Comparison of ENCODE assay signal across 11 cellular contexts in genomic region chr14:55582741-55583140, GRCh38. TPM values are rescaled to one million over a fixed set of nuclear protein-coding genes. Genes with fewer than 3 reads are reported as not detected.
DNase-seq lines count a peak whose midpoint lies in the region; ATAC-seq, FAIRE-seq and TF ChIP-seq lines count a peak whose summit lies in the region.
"Had no signal": no experiment of that assay in that cellular context is flagged by ENCODE, and none has a peak within 500 bp of the region (broad histone marks: within the 10 kb centered on the region; RNA-seq: fewer than 3 reads in every experiment).

No MANE protein-coding gene starts in this region.

- in situ Hi-C loops in HepG2 (cut with HindIII; ENCODE audit: extremely low pct_ligation_motif_present, low pct_unique_long_range_greater_than_20kb) = no loop called here

- CTCF ChIA-PET in HepG2 (lab: Yijun Ruan, JAX; ENCODE audit: low intra/inter-chr PET ratio, low total read pairs) = no interaction called here

- H3K4me3 Mint-ChIP-seq in activated T-helper 17 cell treated with anti-CD3 and anti-CD28 coated beads, Interleukin-2, amount 50 U/mL, for 72 hours = no peak overlapping the region
- H3K4me3 Mint-ChIP-seq in type B pancreatic cell = peak overlapping the region; percentile 54
- H3K4me3 Mint-ChIP-seq: T-helper 17 cell had no signal

- H3K9me3 ChIP-seq in HepG2 (ENCODE audit: low read length) (no peaks in the 10 kb centered on the region), right lobe of liver (no peaks in the 10 kb centered on the region)

- no peak for TF ChIP-seq EP300 in HepG2 (IDR thresholded peaks at IDR 0.05; ENCODE audit: low read depth in 2 of 2, low read length in 2 of 2)
- TF ChIP-seq EP300 in HepG2 (CRISPR knock-in tag; IDR thresholded peaks at IDR 0.05; ENCODE audit: borderline replicate concordance) = no peak

- no peak for TF ChIP-seq RAD21 in HepG2 (CRISPR knock-in tag; IDR thresholded peaks at IDR 0.05)

- peak overlapping the region; percentile 88 for H3K4me2 ChIP-seq in HepG2 (ENCODE audit: low read depth, low read length)

- no peaks in the 10 kb centered on the region; a peak in 1 of 5 replicates for H3K27me3 ChIP-seq in HepG2 (ENCODE audit: control insufficient read depth in 1 of 2, insufficient read depth in 2 of 2, low read length in 2 of 2)
- H3K27me3 ChIP-seq in right lobe of liver = no peaks in the 10 kb centered on the region

- peak overlapping the region in 1 of 3 experiments; percentile 18; a peak in 2 of 6 replicates for H3K4me3 ChIP-seq in HepG2 (replicated peaks in 1 of 3; ENCODE audit: insufficient read depth in 1 of 3, low read depth in 2 of 3, low read length in 3 of 3)
- H3K4me3 ChIP-seq in right lobe of liver = no peak overlapping the region
- H3K4me3 ChIP-seq: K562 had no signal

- FAIRE-seq in HepG2 (lab: Jason Lieb, UNC) = no peak
- FAIRE-seq: K562 had no signal

- 62% methylated on average over 2 of the region's 2 CpGs for WGBS in HepG2 (ENCODE audit: low lambda C conversion rate)
- 46% methylated on average over 2 of the region's 2 CpGs for WGBS in right lobe of liver (ENCODE audit: insufficient coverage, low coverage, low lambda C conversion rate, missing lambda C conversion rate)

- peak overlapping the region; percentile 22 for H3K27ac Mint-ChIP-seq in activated T-helper 17 cell treated with anti-CD3 and anti-CD28 coated beads, Interleukin-2, amount 50 U/mL, for 72 hours
- H3K27ac Mint-ChIP-seq in type B pancreatic cell = no peak overlapping the region
- H3K27ac Mint-ChIP-seq: activated naive CD4-positive, alpha-beta T cell treated with anti-CD3 and anti-CD28 coated beads, Interleukin-2, amount 50 U/mL, for 72 hours; T-helper 17 cell had no signal

- TF ChIP-seq POLR2A in HepG2 (IDR thresholded peaks at IDR 0.05; ENCODE audit: insufficient read depth in 1 of 2, low read depth in 2 of 2, low read length in 2 of 2) = no peak
- TF ChIP-seq POLR2A in right lobe of liver (IDR thresholded peaks at IDR 0.05) = no peak

- H3K4me1 ChIP-seq in HepG2 (ENCODE audit: insufficient read depth, low read length) (peaks cover 73% of the 10 kb centered on the region), right lobe of liver (peaks cover 0 to 46% (median 16%) of the 10 kb centered on the region in 4 donors)

- DNase-seq in HepG2 (ENCODE audit: low spot score) (no peak), right lobe of liver (no peak), type B pancreatic cell (ENCODE audit: extremely low spot score, unreplicated experiment) (no peak), NCI-H1105 treated with DMSO at 0.1 percent for 48 hours (lab: John Stamatoyannopoulos, UW) (no peak), NCI-H146 (lab: John Stamatoyannopoulos, UW) (no peak), mesenteric fat pad (ENCODE audit: low spot score) (no peak)
- DNase-seq: T-helper 17 cell had no signal

- no peak overlapping the region for H3K9ac ChIP-seq in HepG2 (ENCODE audit: insufficient read depth, low read depth, low read length)

- peak overlapping the region; percentile 27 for H3K27ac ChIP-seq in HepG2 (ENCODE audit: extremely low read length, insufficient read depth, low read length)
- no peak overlapping the region for H3K27ac ChIP-seq in right lobe of liver

- peaks cover 66% of the 10 kb centered on the region for H4K20me1 ChIP-seq in HepG2 (ENCODE audit: insufficient read depth, low read length)

- no peaks in the 10 kb centered on the region for H3K9me3 Mint-ChIP-seq in activated T-helper 17 cell treated with anti-CD3 and anti-CD28 coated beads, Interleukin-2, amount 50 U/mL, for 72 hours
- H3K9me3 Mint-ChIP-seq in type B pancreatic cell = no peaks in the 10 kb centered on the region
- H3K9me3 Mint-ChIP-seq: activated naive CD4-positive, alpha-beta T cell treated with anti-CD3 and anti-CD28 coated beads, Interleukin-2, amount 50 U/mL, for 72 hours had no signal

- ATAC-seq in HepG2 = no peak
- no peak for ATAC-seq in right lobe of liver
- ATAC-seq in HG02870 (IDR thresholded peaks at IDR 0.05; ENCODE audit: unreplicated experiment) = peak; percentile 27
- no peak for ATAC-seq in activated T-helper 17 cell treated with anti-CD3 and anti-CD28 coated beads, Interleukin-2, amount 50 U/mL, for 72 hours (replicated peaks)
- ATAC-seq: activated naive CD4-positive, alpha-beta T cell treated with anti-CD3 and anti-CD28 coated beads, Interleukin-2, amount 50 U/mL, for 72 hours; K562; T-helper 17 cell had no signal

- peaks cover 5% of the 10 kb centered on the region for H3K36me3 Mint-ChIP-seq in activated T-helper 17 cell treated with anti-CD3 and anti-CD28 coated beads, Interleukin-2, amount 50 U/mL, for 72 hours (ENCODE audit: low read depth)
- H3K36me3 Mint-ChIP-seq in type B pancreatic cell = no peaks in the 10 kb centered on the region

- H3K27me3 Mint-ChIP-seq in activated T-helper 17 cell treated with anti-CD3 and anti-CD28 coated beads, Interleukin-2, amount 50 U/mL, for 72 hours = no peaks in the 10 kb centered on the region
- H3K27me3 Mint-ChIP-seq in type B pancreatic cell = no peaks in the 10 kb centered on the region
- H3K27me3 Mint-ChIP-seq: T-helper 17 cell had no signal

- H3K36me3 ChIP-seq in HepG2 (replicated peaks in 1 of 2; ENCODE audit: control insufficient read depth in 1 of 2, insufficient read depth in 2 of 2, low read length in 2 of 2) (peaks cover 0 to 2% of the 10 kb centered on the region in 2 experiments; a peak in 1 of 5 replicates), right lobe of liver (no peaks in the 10 kb centered on the region)

- peaks cover 76% of the 10 kb centered on the region for H3K79me2 ChIP-seq in HepG2 (ENCODE audit: insufficient read depth, low read length)

- H2AFZ ChIP-seq in HepG2 (ENCODE audit: low read length) = no peak overlapping the region

- H3K4me1 Mint-ChIP-seq in activated T-helper 17 cell treated with anti-CD3 and anti-CD28 coated beads, Interleukin-2, amount 50 U/mL, for 72 hours = peaks cover 23% of the 10 kb centered on the region
- H3K4me1 Mint-ChIP-seq in type B pancreatic cell (ENCODE audit: unreplicated experiment) = peaks cover 41% of the 10 kb centered on the region

- POLR2A ChIA-PET in HepG2 (lab: Yijun Ruan, JAX) = no interaction called here

- BruUV-seq in HepG2 (replicated peaks; lab: Mats Ljungman, UMichigan) = no TSS peak

- no peak for TF ChIP-seq CTCF in HepG2 (CRISPR knock-in tag; IDR thresholded peaks at IDR 0.05)
- no peak for TF ChIP-seq CTCF in right lobe of liver (IDR thresholded peaks at IDR 0.05)
- no peak for TF ChIP-seq CTCF in type B pancreatic cell (conservative IDR thresholded peaks at IDR 0.05)

- intact Hi-C loops in HepG2 (cut with micrococcal nuclease; ENCODE audit: unreplicated experiment) = loop anchor here (10.0 kb wide), 2 partner anchors 52 to 308 kb away; partner anchors contain the start of gene FBXO34
- intact Hi-C loops in right lobe of liver (cut with DNase I) = no loop called here

TF ChIP-seq in HepG2, 621 proteins besides CTCF, POLR2A, EP300 and RAD21 (continues in another document):
- TF ChIP-seq ZNF557 (CRISPR knock-in tag; IDR thresholded peaks at IDR 0.05) = no peak
- TF ChIP-seq MTA3 (CRISPR knock-in tag; IDR thresholded peaks at IDR 0.05) = no peak

RNA-seq across cellular contexts. Expression of gene KTN1, which starts 2.7 kb away (rescaled TPM):
- 138 and 169 TPM in 2 replicates for total RNA-seq in HepG2 (2016; rRNA removed; fragmentation: Illumina TruSeq; extraction: Trizol)
- total RNA-seq in HepG2 (2016; cell fraction: cytosol; rRNA removed; fragmentation: Illumina TruSeq; extraction: Trizol; ENCODE audit: low read depth) = 28.3 and 35.6 TPM in 2 replicates
- total RNA-seq in HepG2 (2016; cell fraction: insoluble cytoplasmic fraction; rRNA removed; fragmentation: Illumina TruSeq; extraction: Trizol) = 136 and 165 TPM in 2 replicates
- 68.6 and 81.8 TPM in 2 replicates for total RNA-seq in HepG2 (2016; cell fraction: membrane; rRNA removed; fragmentation: Illumina TruSeq; extraction: Trizol)
- total RNA-seq in HepG2 (2016; cell fraction: nucleus; rRNA removed; fragmentation: Illumina TruSeq; extraction: Trizol) = 209 and 237 TPM in 2 replicates
- polyA plus RNA-seq in HepG2 (2011; rRNA removed) = 43.3 and 60.6 TPM in 2 replicates
- polyA plus RNA-seq in HepG2 (2011; cell fraction: cytosol; rRNA removed) = 22.9 and 39.5 TPM in 2 replicates
- polyA plus RNA-seq in HepG2 (2011; cell fraction: nucleus; rRNA removed) = 36.7 and 39.6 TPM in 2 replicates
- polyA plus RNA-seq in HepG2 (2012) = 91.0 and 125 TPM in 2 replicates
- 12.0 and 13.7 TPM in 2 replicates for polyA plus RNA-seq in HepG2 (2016; cell fraction: cytosol; fragmentation: Illumina TruSeq; extraction: Trizol; ENCODE audit: low read depth)
- polyA plus RNA-seq in HepG2 (2016; cell fraction: insoluble cytoplasmic fraction; fragmentation: Illumina TruSeq; extraction: Trizol; ENCODE audit: low read depth) = 100.0 and 102 TPM in 2 replicates
- polyA plus RNA-seq in HepG2 (2016; cell fraction: membrane; fragmentation: Illumina TruSeq; extraction: Trizol; ENCODE audit: low read depth) = 31.3 and 39.9 TPM in 2 replicates
- polyA plus RNA-seq in HepG2 (2016; cell fraction: nucleus; fragmentation: Illumina TruSeq; extraction: Trizol; ENCODE audit: insufficient read depth, low read depth) = 225 and 226 TPM in 2 replicates
- 12.2 and 19.3 TPM in 2 replicates for polyA minus RNA-seq in HepG2 (2011; rRNA and poly(A)+ RNA removed; ENCODE audit: low replicate concordance)
- polyA minus RNA-seq in HepG2 (2011; cell fraction: cytosol; rRNA and poly(A)+ RNA removed) = 57.0 and 63.6 TPM in 2 replicates
- 265 and 273 TPM in 2 replicates for polyA minus RNA-seq in HepG2 (2011; cell fraction: nucleus; rRNA and poly(A)+ RNA removed)
- 10 to 100 TPM; 55.8 to 90.8 (median 64.1) TPM for total RNA-seq in right lobe of liver
- total RNA-seq in activated T-helper 17 cell treated with anti-CD3 and anti-CD28 coated beads, Interleukin-2, amount 50 U/mL, for 72 hours = 100 to 1,000 TPM in 1 of 2 donors, 10 to 100 TPM in 1; 93.7 to 154 TPM
- 103 and 105 TPM in 2 replicates for total RNA-seq in type B pancreatic cell (ENCODE audit: low replicate concordance)
- total RNA-seq in mesenteric fat pad = 159 TPM
